ENCODE assay signal across 19 cellular contexts in genomic region chr6:35057449-35058030, GRCh38.
DNase-seq lines count a peak whose midpoint lies in the region; ATAC-seq and TF ChIP-seq lines count a peak whose summit lies in the region.
"Had no signal": no experiment of that assay in that cellular context is flagged by ENCODE, and none has a peak within 500 bp of the region (broad histone marks: within the 10 kb centered on the region; RNA-seq: fewer than 3 reads in every experiment).

No MANE protein-coding gene starts in this region.

- no peak for DNase-seq in Right ventricle myocardium inferior (ENCODE audit: missing footprints)
- no peak for DNase-seq in cardiac septum (ENCODE audit: low spot score)
- DNase-seq in right atrium auricular region (ENCODE audit: low spot score): no peak
- DNase-seq in progenitor cell of endocrine pancreas (ENCODE audit: low spot score, unreplicated experiment): no peak
- no peak for DNase-seq in naive thymus-derived CD4-positive, alpha-beta T cell
- no peak for DNase-seq in SW480 (ENCODE audit: low spot score)
- DNase-seq in stimulated activated CD4-positive, alpha-beta T cell treated with anti-CD3 and anti-CD28 coated beads, Interleukin-15, amount 100 ng/mL, for 24 hours: no peak
- DNase-seq in midbrain (lab: John Stamatoyannopoulos, UW): no peak
- DNase-seq: 8988T; activated CD4-positive, alpha-beta T cell treated with anti-CD3 and anti-CD28 coated beads, Interleukin-2, amount 50 U/mL, for 4 hours; adrenal gland; AML-193; central memory CD4-positive, alpha-beta T cell; DMS79 treated with DMSO at 0.1 percent for 48 hours; NCI-H69; nucleus accumbens; right lobe of liver had no signal

- H3K27ac ChIP-seq in right atrium auricular region: peak overlapping the region; percentile 44 to 64
- no peak overlapping the region for H3K27ac ChIP-seq in naive thymus-derived CD4-positive, alpha-beta T cell (ENCODE audit: low read depth, low read length)
- H3K27ac ChIP-seq: right lobe of liver had no signal

- H3K36me3 ChIP-seq in right atrium auricular region: peaks cover 53% of the 10 kb centered on the region
- H3K36me3 ChIP-seq in naive thymus-derived CD4-positive, alpha-beta T cell (ENCODE audit: control insufficient read depth in 2 of 3, insufficient read depth in 3 of 3, low read length in 3 of 3): peaks cover 0 to 39% (median 0%) of the 10 kb centered on the region in 3 experiments

- no peaks in the 10 kb centered on the region for H3K4me1 Mint-ChIP-seq in progenitor cell of endocrine pancreas (ENCODE audit: low read depth)
- peaks cover 0 to 15% (median 4%) of the 10 kb centered on the region in 7 donors for H3K4me1 Mint-ChIP-seq in naive thymus-derived CD4-positive, alpha-beta T cell

- peak overlapping the region; percentile 68 for H3K27ac Mint-ChIP-seq in progenitor cell of endocrine pancreas
- H3K27ac Mint-ChIP-seq in naive thymus-derived CD4-positive, alpha-beta T cell: peak overlapping the region in 1 of 9 donors; percentile 9

- H3K9me3 Mint-ChIP-seq in progenitor cell of endocrine pancreas (ENCODE audit: low read depth): no peaks in the 10 kb centered on the region
- H3K9me3 Mint-ChIP-seq in naive thymus-derived CD4-positive, alpha-beta T cell: no peaks in the 10 kb centered on the region
- H3K9me3 Mint-ChIP-seq: stimulated activated memory B cell treated with anti-CD40 and anti-IgM and Interleukin-4, amounts not matched to agents 10 μg/mL and 1 μg/mL and 100 μg/mL, for 72 hours had no signal

- H3K27me3 Mint-ChIP-seq in progenitor cell of endocrine pancreas: no peaks in the 10 kb centered on the region
- no peaks in the 10 kb centered on the region for H3K27me3 Mint-ChIP-seq in naive thymus-derived CD4-positive, alpha-beta T cell
- H3K27me3 Mint-ChIP-seq: stimulated activated memory B cell treated with anti-CD40 and anti-IgM and Interleukin-4, amounts not matched to agents 10 μg/mL and 1 μg/mL and 100 μg/mL, for 72 hours had no signal

- H3K4me3 ChIP-seq in right atrium auricular region: no peak overlapping the region
- H3K4me3 ChIP-seq in naive thymus-derived CD4-positive, alpha-beta T cell (ENCODE audit: low read length): no peak overlapping the region
- H3K4me3 ChIP-seq: adrenal gland, K562, right lobe of liver had no signal

- H3K4me1 ChIP-seq in right atrium auricular region: peaks cover 0 to 64% of the 10 kb centered on the region in 2 donors
- peaks cover 0 to 6% of the 10 kb centered on the region in 2 donors for H3K4me1 ChIP-seq in naive thymus-derived CD4-positive, alpha-beta T cell (ENCODE audit: control insufficient read depth in 2 of 2, insufficient read depth in 2 of 2, low read length in 2 of 2)

- H3K4me3 Mint-ChIP-seq in progenitor cell of endocrine pancreas (ENCODE audit: low read depth): no peak overlapping the region
- no peak overlapping the region for H3K4me3 Mint-ChIP-seq in naive thymus-derived CD4-positive, alpha-beta T cell
- H3K4me3 Mint-ChIP-seq: stimulated activated memory B cell treated with anti-CD40 and anti-IgM and Interleukin-4, amounts not matched to agents 10 μg/mL and 1 μg/mL and 100 μg/mL, for 72 hours had no signal

- POLR2A ChIA-PET in naive thymus-derived CD4-positive, alpha-beta T cell (lab: Charles Lee): no interaction called here

- H3K27me3 ChIP-seq in right atrium auricular region: no peaks in the 10 kb centered on the region
- H3K27me3 ChIP-seq in naive thymus-derived CD4-positive, alpha-beta T cell (ENCODE audit: control insufficient read depth in 2 of 2, insufficient read depth in 2 of 2, low read length in 2 of 2): no peaks in the 10 kb centered on the region
- H3K27me3 ChIP-seq: adrenal gland, right lobe of liver had no signal

- peak; percentile 41 for ATAC-seq in Right ventricle myocardium inferior
- no peak for ATAC-seq in naive thymus-derived CD4-positive, alpha-beta T cell
- ATAC-seq: K562; stimulated activated memory B cell treated with anti-CD40 and anti-IgM and Interleukin-4, amounts not matched to agents 10 μg/mL and 1 μg/mL and 100 μg/mL, for 72 hours had no signal

- no peaks in the 10 kb centered on the region for H3K9me3 ChIP-seq in right atrium auricular region
- H3K9me3 ChIP-seq in naive thymus-derived CD4-positive, alpha-beta T cell (ENCODE audit: control insufficient read depth in 2 of 3, low read length in 3 of 3): no peaks in the 10 kb centered on the region
- H3K9me3 ChIP-seq: adrenal gland, right lobe of liver had no signal

- intact Hi-C loops in Right ventricle myocardium inferior (cut with DNase I): loop anchor here (5.0 kb wide), 2 partner anchors 40 to 70 kb away; no protein-coding TSS in a partner anchor
- intact Hi-C loops in cardiac septum (cut with DNase I): loop anchor here (5.0 kb wide), 1 partner anchor 40 kb away; no protein-coding TSS in a partner anchor
- intact Hi-C loops in naive thymus-derived CD4-positive, alpha-beta T cell (cut with micrococcal nuclease): no loop called here

- H3K36me3 Mint-ChIP-seq in progenitor cell of endocrine pancreas (ENCODE audit: insufficient read depth): peaks cover 5% of the 10 kb centered on the region
- peaks cover 0 to 38% (median 3%) of the 10 kb centered on the region in 5 donors for H3K36me3 Mint-ChIP-seq in naive thymus-derived CD4-positive, alpha-beta T cell

- CTCF ChIA-PET in naive thymus-derived CD4-positive, alpha-beta T cell (lab: Charles Lee): no interaction called here

- no peak for TF ChIP-seq CTCF in right atrium auricular region (IDR thresholded peaks at IDR 0.05)
- no peak for TF ChIP-seq CTCF in progenitor cell of endocrine pancreas (IDR thresholded peaks at IDR 0.05; ENCODE audit: unreplicated experiment)

Comparison
In these comparisons a context has a peak if more than half of its experiments do, and no peak if none do; other contexts are left out.
1. intact Hi-C loops: an anchor here in Right ventricle myocardium inferior (5.0 kb wide) and cardiac septum (5.0 kb wide); none called in naive thymus-derived CD4-positive, alpha-beta T cell.